1 cellular context compared by ENCODE assay signal in genomic region chr1:29270881-29271390, GRCh38.
TF ChIP-seq lines count a peak whose summit lies in the region.

No MANE protein-coding gene starts in this region.

TF ChIP-seq in WTC11, 78 proteins besides CTCF, POLR2A, EP300 and RAD21:
- TF ChIP-seq ARID4B (CRISPR knock-in tag; IDR thresholded peaks at IDR 0.05; ENCODE audit: borderline replicate concordance): no peak
- TF ChIP-seq, protein P1, sequence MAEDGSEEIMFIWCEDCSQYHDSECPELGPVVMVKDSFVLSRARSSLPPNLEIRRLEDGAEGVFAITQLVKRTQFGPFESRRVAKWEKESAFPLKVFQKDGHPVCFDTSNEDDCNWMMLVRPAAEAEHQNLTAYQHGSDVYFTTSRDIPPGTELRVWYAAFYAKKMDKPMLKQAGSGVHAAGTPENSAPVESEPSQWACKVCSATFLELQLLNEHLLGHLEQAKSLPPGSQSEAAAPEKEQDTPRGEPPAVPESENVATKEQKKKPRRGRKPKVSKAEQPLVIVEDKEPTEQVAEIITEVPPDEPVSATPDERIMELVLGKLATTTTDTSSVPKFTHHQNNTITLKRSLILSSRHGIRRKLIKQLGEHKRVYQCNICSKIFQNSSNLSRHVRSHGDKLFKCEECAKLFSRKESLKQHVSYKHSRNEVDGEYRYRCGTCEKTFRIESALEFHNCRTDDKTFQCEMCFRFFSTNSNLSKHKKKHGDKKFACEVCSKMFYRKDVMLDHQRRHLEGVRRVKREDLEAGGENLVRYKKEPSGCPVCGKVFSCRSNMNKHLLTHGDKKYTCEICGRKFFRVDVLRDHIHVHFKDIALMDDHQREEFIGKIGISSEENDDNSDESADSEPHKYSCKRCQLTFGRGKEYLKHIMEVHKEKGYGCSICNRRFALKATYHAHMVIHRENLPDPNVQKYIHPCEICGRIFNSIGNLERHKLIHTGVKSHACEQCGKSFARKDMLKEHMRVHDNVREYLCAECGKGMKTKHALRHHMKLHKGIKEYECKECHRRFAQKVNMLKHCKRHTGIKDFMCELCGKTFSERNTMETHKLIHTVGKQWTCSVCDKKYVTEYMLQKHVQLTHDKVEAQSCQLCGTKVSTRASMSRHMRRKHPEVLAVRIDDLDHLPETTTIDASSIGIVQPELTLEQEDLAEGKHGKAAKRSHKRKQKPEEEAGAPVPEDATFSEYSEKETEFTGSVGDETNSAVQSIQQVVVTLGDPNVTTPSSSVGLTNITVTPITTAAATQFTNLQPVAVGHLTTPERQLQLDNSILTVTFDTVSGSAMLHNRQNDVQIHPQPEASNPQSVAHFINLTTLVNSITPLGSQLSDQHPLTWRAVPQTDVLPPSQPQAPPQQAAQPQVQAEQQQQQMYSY (CRISPR knock-in tag; IDR thresholded peaks at IDR 0.05): no peak
- TF ChIP-seq ZMAT4 (CRISPR knock-in tag; IDR thresholded peaks at IDR 0.05): no peak
- TF ChIP-seq NR2C2 (CRISPR knock-in tag; IDR thresholded peaks at IDR 0.05): no peak
- TF ChIP-seq GTF2I (CRISPR knock-in tag; conservative IDR thresholded peaks at IDR 0.05): no peak
- TF ChIP-seq ETV6 (CRISPR knock-in tag; IDR thresholded peaks at IDR 0.05): no peak
- TF ChIP-seq, protein P2, sequence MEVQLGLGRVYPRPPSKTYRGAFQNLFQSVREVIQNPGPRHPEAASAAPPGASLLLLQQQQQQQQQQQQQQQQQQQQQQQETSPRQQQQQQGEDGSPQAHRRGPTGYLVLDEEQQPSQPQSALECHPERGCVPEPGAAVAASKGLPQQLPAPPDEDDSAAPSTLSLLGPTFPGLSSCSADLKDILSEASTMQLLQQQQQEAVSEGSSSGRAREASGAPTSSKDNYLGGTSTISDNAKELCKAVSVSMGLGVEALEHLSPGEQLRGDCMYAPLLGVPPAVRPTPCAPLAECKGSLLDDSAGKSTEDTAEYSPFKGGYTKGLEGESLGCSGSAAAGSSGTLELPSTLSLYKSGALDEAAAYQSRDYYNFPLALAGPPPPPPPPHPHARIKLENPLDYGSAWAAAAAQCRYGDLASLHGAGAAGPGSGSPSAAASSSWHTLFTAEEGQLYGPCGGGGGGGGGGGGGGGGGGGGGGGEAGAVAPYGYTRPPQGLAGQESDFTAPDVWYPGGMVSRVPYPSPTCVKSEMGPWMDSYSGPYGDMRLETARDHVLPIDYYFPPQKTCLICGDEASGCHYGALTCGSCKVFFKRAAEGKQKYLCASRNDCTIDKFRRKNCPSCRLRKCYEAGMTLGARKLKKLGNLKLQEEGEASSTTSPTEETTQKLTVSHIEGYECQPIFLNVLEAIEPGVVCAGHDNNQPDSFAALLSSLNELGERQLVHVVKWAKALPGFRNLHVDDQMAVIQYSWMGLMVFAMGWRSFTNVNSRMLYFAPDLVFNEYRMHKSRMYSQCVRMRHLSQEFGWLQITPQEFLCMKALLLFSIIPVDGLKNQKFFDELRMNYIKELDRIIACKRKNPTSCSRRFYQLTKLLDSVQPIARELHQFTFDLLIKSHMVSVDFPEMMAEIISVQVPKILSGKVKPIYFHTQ (CRISPR knock-in tag; IDR thresholded peaks at IDR 0.05): no peak
- TF ChIP-seq ZNF317 (CRISPR knock-in tag; IDR thresholded peaks at IDR 0.05; ENCODE audit: borderline replicate concordance, low read depth): no peak
- no peak for TF ChIP-seq CDX4 (CRISPR knock-in tag; IDR thresholded peaks at IDR 0.05; ENCODE audit: borderline replicate concordance)
- TF ChIP-seq ZNF219 (CRISPR knock-in tag; IDR thresholded peaks at IDR 0.05; ENCODE audit: borderline replicate concordance): no peak
- TF ChIP-seq ELF4 (CRISPR knock-in tag; IDR thresholded peaks at IDR 0.05; ENCODE audit: low read depth): no peak
- TF ChIP-seq SP1 (CRISPR knock-in tag; conservative IDR thresholded peaks at IDR 0.05): no peak
- TF ChIP-seq FOXK1 (CRISPR knock-in tag; IDR thresholded peaks at IDR 0.05): no peak
